8 cellular contexts compared by ENCODE assay signal in the genomic region with DNA sequence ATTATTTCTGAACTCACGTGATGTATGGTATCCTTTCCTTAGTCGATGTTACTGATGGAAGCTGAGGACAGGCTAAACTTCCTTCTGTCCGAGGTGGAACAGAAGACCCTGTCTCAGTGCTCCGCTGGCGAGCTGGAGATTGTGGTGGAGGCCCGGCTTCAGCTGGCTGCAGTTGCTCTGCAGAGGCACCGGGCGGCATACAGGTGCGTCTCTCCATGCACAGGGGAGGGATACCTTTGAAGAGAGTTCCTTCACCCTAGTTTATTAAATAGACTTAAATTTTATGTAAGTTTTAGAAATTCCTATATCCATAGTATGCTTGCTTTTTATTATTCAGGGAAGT.
DNase-seq lines count a peak whose midpoint lies in the region; ATAC-seq and TF ChIP-seq lines count a peak whose summit lies in the region.

No MANE protein-coding gene starts in this region.

- DNase-seq in AG04450 (ENCODE audit: low read depth, low spot score): no peak
- DNase-seq in NCI-H345 treated with DMSO at 0.1 percent for 48 hours (lab: John Stamatoyannopoulos, UW; ENCODE audit: unreplicated experiment): peak; percentile 44
- no peak for DNase-seq in left lung
- no peak for DNase-seq in NCI-H446 (lab: John Stamatoyannopoulos, UW)

- peak overlapping the region; percentile 91 for H3K4me3 Mint-ChIP-seq in activated naive CD8-positive, alpha-beta T cell

- H3K4me1 Mint-ChIP-seq in activated naive CD8-positive, alpha-beta T cell (ENCODE audit: low read depth): peaks cover 8% of the 10 kb centered on the region

- 68% methylated on average over 9 of the region's 9 CpGs for WGBS in urinary bladder

- H3K9me3 ChIP-seq in AG04450 (ENCODE audit: control insufficient read depth, insufficient read depth, low read length) (no peaks in the 10 kb centered on the region), left lung (no peaks in the 10 kb centered on the region)

- intact Hi-C loops in left lung (cut with DNase I): no loop called here

- CTCF ChIA-PET in AG04450 (lab: Charles Lee): interaction anchor here (1.1 to 1.2 kb wide), 2 partner anchors 16 to 266 kb away, joined by 3 read pairs; no protein-coding TSS in a partner anchor

- TF ChIP-seq CTCF in AG04450 (IDR thresholded peaks at IDR 0.05; ENCODE audit: low read depth, low read length) (peak; percentile 25), left lung (IDR thresholded peaks at IDR 0.05) (no peak)

- POLR2A ChIA-PET in AG04450 (lab: Yijun Ruan, JAX): no interaction called here

- H3K9me3 Mint-ChIP-seq in activated naive CD8-positive, alpha-beta T cell (ENCODE audit: low read depth): no peaks in the 10 kb centered on the region

- no peaks in the 10 kb centered on the region for H3K27me3 Mint-ChIP-seq in activated naive CD8-positive, alpha-beta T cell

- H3K4me1 ChIP-seq in left lung (peaks cover 0 to 11% of the 10 kb centered on the region in 2 donors), urinary bladder (ENCODE audit: insufficient read depth) (no peaks in the 10 kb centered on the region)

- H3K27me3 ChIP-seq in AG04450 (ENCODE audit: control insufficient read depth, insufficient read depth, low read length) (no peaks in the 10 kb centered on the region), left lung (no peaks in the 10 kb centered on the region)

- no peak for TF ChIP-seq POLR2A in GM18505 (IDR thresholded peaks at IDR 0.05; ENCODE audit: borderline replicate concordance, extremely low read depth, insufficient read depth, insufficient read length)

- H3K36me3 ChIP-seq in left lung (no peaks in the 10 kb centered on the region), urinary bladder (ENCODE audit: insufficient read depth) (no peaks in the 10 kb centered on the region)

- H3K36me3 Mint-ChIP-seq in activated naive CD8-positive, alpha-beta T cell: no peaks in the 10 kb centered on the region

- H3K4me3 ChIP-seq in AG04450 (ENCODE audit: low read depth, low read length): peak overlapping the region; percentile 56
- H3K4me3 ChIP-seq in left lung: peak overlapping the region; percentile 19 to 30
- H3K4me3 ChIP-seq in urinary bladder (ENCODE audit: low read depth, low read length): peak overlapping the region; percentile 42

- H3K27ac Mint-ChIP-seq in activated naive CD8-positive, alpha-beta T cell: peak overlapping the region; percentile 92

- H3K27ac ChIP-seq in AG04450 (ENCODE audit: low read depth, low read length) (no peak overlapping the region), left lung (peak overlapping the region; percentile 52 to 53), urinary bladder (ENCODE audit: low read depth) (peak overlapping the region; percentile 16)

- peak; percentile 69 for ATAC-seq in GM18505 (IDR thresholded peaks at IDR 0.05; ENCODE audit: unreplicated experiment)
- ATAC-seq in HG02885 (IDR thresholded peaks at IDR 0.05; ENCODE audit: poor library complexity, unreplicated experiment): peak; percentile 70
- peak; percentile 61 for ATAC-seq in left lung
